In genomic region chr14:98181768-98182167, GRCh38 we compare ENCODE assay signal across 15 cellular contexts.
DNase-seq lines count a peak whose midpoint lies in the region; ATAC-seq and TF ChIP-seq lines count a peak whose summit lies in the region.
"Had no signal": no experiment of that assay in that cellular context is flagged by ENCODE, and none has a peak within 500 bp of the region (broad histone marks: within the 10 kb centered on the region; RNA-seq: fewer than 3 reads in every experiment).

No MANE protein-coding gene starts in this region.

- no peak for DNase-seq in activated naive CD4-positive, alpha-beta T cell treated with anti-CD3 and anti-CD28 coated beads, Interleukin-2, amount 10 ng/mL, durations not matched to agents 7 days and 5 days
- DNase-seq in activated naive CD4-positive, alpha-beta T cell treated with Interleukin-2 at 50 U/mL for 16 hours: no peak
- DNase-seq in MM.1S (no peak), right cardiac atrium (no peak)
- DNase-seq: amniotic stem cell, cortex of kidney, GF-D8, NCI-H1694, NCI-H2227 treated with DMSO at 0.1 percent for 48 hours, posterior cingulate gyrus had no signal

- H3K4me2 ChIP-seq in MM.1S (ENCODE audit: low read depth, low read length): no peak overlapping the region
- H3K4me2 ChIP-seq: neural progenitor cell had no signal

- no peaks in the 10 kb centered on the region for H3K79me2 ChIP-seq in MM.1S (ENCODE audit: low read length)

- H3K9me3 ChIP-seq in MM.1S (replicated peaks; ENCODE audit: insufficient read depth, low read length): no peaks in the 10 kb centered on the region
- H3K9me3 ChIP-seq in thymus (ENCODE audit: control insufficient read depth): no peaks in the 10 kb centered on the region
- H3K9me3 ChIP-seq in right cardiac atrium (ENCODE audit: control insufficient read depth, low read length): no peaks in the 10 kb centered on the region

- peak overlapping the region; percentile 50; the same call in 1 of the 2 replicates for H3K27ac ChIP-seq in MM.1S (ENCODE audit: low read length)
- H3K27ac ChIP-seq in thymus (ENCODE audit: low read depth): peak overlapping the region; percentile 86
- H3K27ac ChIP-seq in right cardiac atrium (ENCODE audit: low read length): no peak overlapping the region
- H3K27ac ChIP-seq: neural progenitor cell had no signal

- ATAC-seq in right cardiac atrium: no peak
- ATAC-seq in GM19397 (IDR thresholded peaks at IDR 0.05; ENCODE audit: unreplicated experiment): no peak
- ATAC-seq: sciatic nerve had no signal

- H3K4me3 ChIP-seq in MM.1S (ENCODE audit: low read length): no peak overlapping the region
- no peak overlapping the region for H3K4me3 ChIP-seq in thymus (ENCODE audit: low read length)
- no peak overlapping the region for H3K4me3 ChIP-seq in right cardiac atrium (ENCODE audit: low read length)
- H3K4me3 ChIP-seq: neural progenitor cell had no signal

- no peaks in the 10 kb centered on the region for H3K9me2 ChIP-seq in MM.1S (replicated peaks; ENCODE audit: insufficient read depth, low read length)

- H3K27me3 ChIP-seq in MM.1S (replicated peaks; ENCODE audit: insufficient read depth, low read length) (no peaks in the 10 kb centered on the region), thymus (ENCODE audit: control insufficient read depth, insufficient read depth) (no peaks in the 10 kb centered on the region), right cardiac atrium (ENCODE audit: control insufficient read depth, insufficient read depth) (no peaks in the 10 kb centered on the region)
- H3K27me3 ChIP-seq: neural progenitor cell had no signal

- H3K4me1 ChIP-seq in MM.1S (ENCODE audit: low read length): peaks cover 16% of the 10 kb centered on the region
- peaks cover 69% of the 10 kb centered on the region for H3K4me1 ChIP-seq in thymus (ENCODE audit: control insufficient read depth, insufficient read depth, low read length)
- H3K4me1 ChIP-seq in right cardiac atrium (ENCODE audit: control insufficient read depth, insufficient read depth, low read length): no peaks in the 10 kb centered on the region
- H3K4me1 ChIP-seq: neural progenitor cell had no signal

- H3K36me3 Mint-ChIP-seq in activated naive CD4-positive, alpha-beta T cell treated with anti-CD3 and anti-CD28 coated beads, Interleukin-2, amount 10 ng/mL, durations not matched to agents 7 days and 5 days: peaks cover 12% of the 10 kb centered on the region
- peaks cover 5% of the 10 kb centered on the region for H3K36me3 Mint-ChIP-seq in activated naive CD4-positive, alpha-beta T cell treated with anti-CD3 and anti-CD28 coated beads, Interleukin-2, amount 50 U/mL, for 24 hours
- H3K36me3 Mint-ChIP-seq: neural progenitor cell had no signal

- no peak for TF ChIP-seq CTCF in MM.1S (IDR thresholded peaks at IDR 0.05; ENCODE audit: low read length)

- intact Hi-C loops in right cardiac atrium (cut with DNase I): no loop called here

- no peaks in the 10 kb centered on the region for H3K36me3 ChIP-seq in MM.1S (replicated peaks; ENCODE audit: insufficient read depth, low read length)
- no peaks in the 10 kb centered on the region for H3K36me3 ChIP-seq in thymus (ENCODE audit: control insufficient read depth, insufficient read depth)
- H3K36me3 ChIP-seq: neural progenitor cell had no signal

- peak overlapping the region; percentile 90 for H3K27ac Mint-ChIP-seq in activated naive CD4-positive, alpha-beta T cell treated with anti-CD3 and anti-CD28 coated beads, Interleukin-2, amount 10 ng/mL, durations not matched to agents 7 days and 5 days
- H3K27ac Mint-ChIP-seq in activated naive CD4-positive, alpha-beta T cell treated with anti-CD3 and anti-CD28 coated beads, Interleukin-2, amount 50 U/mL, for 24 hours: peak overlapping the region; percentile 98
- H3K27ac Mint-ChIP-seq: neural progenitor cell had no signal

- no peak overlapping the region for H3K4me3 Mint-ChIP-seq in activated naive CD4-positive, alpha-beta T cell treated with anti-CD3 and anti-CD28 coated beads, Interleukin-2, amount 10 ng/mL, durations not matched to agents 7 days and 5 days
- peak overlapping the region; percentile 66 for H3K4me3 Mint-ChIP-seq in activated naive CD4-positive, alpha-beta T cell treated with anti-CD3 and anti-CD28 coated beads, Interleukin-2, amount 50 U/mL, for 24 hours
- H3K4me3 Mint-ChIP-seq: neural progenitor cell had no signal

- no peaks in the 10 kb centered on the region for H3F3A ChIP-seq in MM.1S (ENCODE audit: insufficient read depth, low read length)

- peaks cover 93% of the 10 kb centered on the region for H3K4me1 Mint-ChIP-seq in activated naive CD4-positive, alpha-beta T cell treated with anti-CD3 and anti-CD28 coated beads, Interleukin-2, amount 10 ng/mL, durations not matched to agents 7 days and 5 days
- peaks cover 95% of the 10 kb centered on the region for H3K4me1 Mint-ChIP-seq in activated naive CD4-positive, alpha-beta T cell treated with anti-CD3 and anti-CD28 coated beads, Interleukin-2, amount 50 U/mL, for 24 hours
- H3K4me1 Mint-ChIP-seq: neural progenitor cell had no signal

- H4K20me1 ChIP-seq in MM.1S (ENCODE audit: insufficient read depth, low read length): no peaks in the 10 kb centered on the region

- no peak overlapping the region for H3K9ac ChIP-seq in MM.1S (ENCODE audit: low read length)
- H3K9ac ChIP-seq: neural progenitor cell had no signal

- H3K9me3 Mint-ChIP-seq in activated naive CD4-positive, alpha-beta T cell treated with anti-CD3 and anti-CD28 coated beads, Interleukin-2, amount 10 ng/mL, durations not matched to agents 7 days and 5 days: peaks cover 4% of the 10 kb centered on the region
- H3K9me3 Mint-ChIP-seq in activated naive CD4-positive, alpha-beta T cell treated with anti-CD3 and anti-CD28 coated beads, Interleukin-2, amount 50 U/mL, for 24 hours: peaks cover 9% of the 10 kb centered on the region
- H3K9me3 Mint-ChIP-seq: neural progenitor cell had no signal

- WGBS in thymus: 82% methylated on average over 1 of the region's 1 CpG
- 80% methylated on average over 1 of the region's 1 CpG for WGBS in right cardiac atrium

- CTCF ChIA-PET in activated naive CD4-positive, alpha-beta T cell treated with anti-CD3 and anti-CD28 coated beads, Interleukin-2, amount 10 ng/mL, durations not matched to agents 7 days and 5 days (lab: Charles Lee): interaction anchor here (1.0 to 3.5 kb wide), 2 partner anchors 9 to 42 kb away, joined by 3 to 17 read pairs; no protein-coding TSS in a partner anchor

- no peak overlapping the region for H2AFZ ChIP-seq in MM.1S (ENCODE audit: low read length)
- H2AFZ ChIP-seq: neural progenitor cell had no signal

- no peaks in the 10 kb centered on the region for H3K27me3 Mint-ChIP-seq in activated naive CD4-positive, alpha-beta T cell treated with anti-CD3 and anti-CD28 coated beads, Interleukin-2, amount 10 ng/mL, durations not matched to agents 7 days and 5 days
- no peaks in the 10 kb centered on the region for H3K27me3 Mint-ChIP-seq in activated naive CD4-positive, alpha-beta T cell treated with anti-CD3 and anti-CD28 coated beads, Interleukin-2, amount 50 U/mL, for 24 hours
